ENCODE assay signal across 8 cellular contexts in the genomic region with DNA sequence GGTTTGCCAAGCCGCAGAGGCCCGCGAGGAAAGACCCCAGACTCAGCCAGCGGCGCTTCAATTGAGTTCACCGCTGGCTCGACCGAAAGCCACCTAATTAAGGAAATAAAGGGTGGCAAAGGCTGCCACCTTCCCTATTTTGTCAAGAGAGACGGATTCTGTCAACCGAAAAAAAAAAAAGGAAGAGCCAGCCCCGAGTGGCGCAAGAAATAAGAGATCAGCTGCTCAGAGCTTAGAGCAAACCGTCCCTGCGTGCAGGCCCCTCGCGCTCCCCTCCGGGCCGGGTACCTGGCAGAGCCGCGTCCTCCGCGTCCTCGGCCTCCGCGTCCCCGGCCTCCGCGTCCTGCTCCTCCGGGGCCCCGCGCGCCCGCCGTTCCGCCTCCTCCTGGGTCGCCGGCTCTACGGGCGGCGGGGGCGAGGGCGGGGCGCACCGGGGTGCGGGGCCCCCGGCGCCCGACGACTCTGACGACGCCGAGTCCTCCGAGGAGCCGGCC. TPM values are rescaled to one million over a fixed set of nuclear protein-coding genes. Genes with fewer than 3 reads are reported as not detected.
DNase-seq lines count a peak whose midpoint lies in the region; ATAC-seq and TF ChIP-seq lines count a peak whose summit lies in the region.

No MANE protein-coding gene starts in this region.

- H3K27me3 Mint-ChIP-seq in naive thymus-derived CD8-positive, alpha-beta T cell: peaks cover 0 to 1% (median 0%) of the 10 kb centered on the region in 5 donors

- peak overlapping the region; percentile 80 to 97 (median 90) for H3K27ac Mint-ChIP-seq in naive thymus-derived CD8-positive, alpha-beta T cell

- peaks cover 7% of the 10 kb centered on the region for H3K36me3 ChIP-seq in DOHH2 (ENCODE audit: control insufficient read depth, low read length)

- no peaks in the 10 kb centered on the region for H3K9me3 Mint-ChIP-seq in naive thymus-derived CD8-positive, alpha-beta T cell

- H3K4me3 ChIP-seq in DOHH2 (ENCODE audit: low read length) (peak overlapping the region; percentile 78), epithelial cell of proximal tubule (ENCODE audit: low read depth, low read length) (peak overlapping the region; percentile 73)

- H3K79me2 ChIP-seq in DOHH2 (ENCODE audit: control insufficient read depth, low read length): peaks cover 50% of the 10 kb centered on the region

- no peaks in the 10 kb centered on the region for H3K9me2 ChIP-seq in DOHH2 (replicated peaks; ENCODE audit: control insufficient read depth, low read length)

- POLR2A ChIA-PET in naive thymus-derived CD8-positive, alpha-beta T cell (lab: Charles Lee): interaction anchor here (0.7 to 2.8 kb wide), 5 partner anchors 70 to 217 kb away, joined by 5 to 13 read pairs (median 9); a partner anchor contains a TSS

- ATAC-seq in GM21423 (IDR thresholded peaks at IDR 0.05; ENCODE audit: unreplicated experiment) (peak; percentile 23), SK-N-SH treated with all-trans-retinoic acid at 6 μM for 48 hours (peak; percentile 33)
- ATAC-seq in naive thymus-derived CD8-positive, alpha-beta T cell: peak; percentile 19 to 23

- H3K4me3 Mint-ChIP-seq in naive thymus-derived CD8-positive, alpha-beta T cell: peak overlapping the region; percentile 89 to 96 (median 93)

- no peaks in the 10 kb centered on the region for H3K36me3 Mint-ChIP-seq in naive thymus-derived CD8-positive, alpha-beta T cell

- H3K27ac ChIP-seq in DOHH2 (ENCODE audit: low read depth, low read length): peak overlapping the region; percentile 50

- H3K27me3 ChIP-seq in DOHH2 (ENCODE audit: control insufficient read depth, low read length): 0 out of 2 replicates have a peak, but pooled peaks cover 5% of the 10 kb centered on the region

- H3K4me2 ChIP-seq in DOHH2 (ENCODE audit: low read length): peak overlapping the region; percentile 80

- peaks cover 23 to 50% (median 41%) of the 10 kb centered on the region in 4 donors for H3K4me1 Mint-ChIP-seq in naive thymus-derived CD8-positive, alpha-beta T cell

- 0 out of 2 replicates have a peak, but pooled peaks cover 6% of the 10 kb centered on the region for H4K20me1 ChIP-seq in DOHH2 (ENCODE audit: control insufficient read depth, insufficient read depth, low read depth, low read length)

- peaks cover 42% of the 10 kb centered on the region for H3K4me1 ChIP-seq in DOHH2 (ENCODE audit: control insufficient read depth, low read length)

- TF ChIP-seq CTCF in DOHH2 (IDR thresholded peaks at IDR 0.05; ENCODE audit: low read depth, low read length, poor library complexity, severe bottlenecking) (no peak), epithelial cell of proximal tubule (conservative IDR thresholded peaks at IDR 0.05; ENCODE audit: low read depth, low read length) (no peak)

- peak; percentile 23 for DNase-seq in HPDE6-E6E7 (ENCODE audit: extremely low spot score)
- DNase-seq in epithelial cell of proximal tubule (ENCODE audit: low read depth): no peak
- DNase-seq in naive thymus-derived CD8-positive, alpha-beta T cell: peak in 1 of 10 donors; percentile 9
- DNase-seq in germinal center (ENCODE audit: low spot score): no peak
- DNase-seq in activated CD4-positive, CD25-positive, alpha-beta regulatory T cell (lab: John Stamatoyannopoulos, UW): no peak

- 0 out of 2 replicates have a peak, but pooled peaks cover 3% of the 10 kb centered on the region for H3K9me3 ChIP-seq in DOHH2 (ENCODE audit: control insufficient read depth, insufficient read depth, low read length)

- H3F3A ChIP-seq in DOHH2 (ENCODE audit: control insufficient read depth, insufficient read depth): peaks cover 17% of the 10 kb centered on the region

TF ChIP-seq in SK-N-SH treated with all-trans-retinoic acid at 6 μM for 48 hours, 23 proteins besides CTCF, POLR2A, EP300 and RAD21 (continues in another document):
- TF ChIP-seq ESRRG (CRISPR knock-in tag; IDR thresholded peaks at IDR 0.05) (no peak), ZFP30 (CRISPR knock-in tag; IDR thresholded peaks at IDR 0.05) (no peak), CSDC2 (CRISPR knock-in tag; IDR thresholded peaks at IDR 0.05) (no peak), OSR1 (CRISPR knock-in tag; IDR thresholded peaks at IDR 0.05) (no peak), TOX (CRISPR knock-in tag; IDR thresholded peaks at IDR 0.05; ENCODE audit: borderline replicate concordance) (no peak), SNAI2 (CRISPR knock-in tag; IDR thresholded peaks at IDR 0.05) (no peak), ZNF70 (CRISPR knock-in tag; IDR thresholded peaks at IDR 0.05) (no peak), ISL1 (CRISPR knock-in tag; IDR thresholded peaks at IDR 0.05) (no peak), TCF4 (CRISPR knock-in tag; IDR thresholded peaks at IDR 0.05; ENCODE audit: borderline replicate concordance) (no peak), RARB (CRISPR knock-in tag; IDR thresholded peaks at IDR 0.05) (no peak), ZNF8 (CRISPR knock-in tag; IDR thresholded peaks at IDR 0.05) (no peak), ZNF565 (CRISPR knock-in tag; conservative IDR thresholded peaks at IDR 0.05; ENCODE audit: low read depth) (no peak), BACH2 (CRISPR knock-in tag; IDR thresholded peaks at IDR 0.05; ENCODE audit: borderline replicate concordance) (no peak), GLIS3 (CRISPR knock-in tag; IDR thresholded peaks at IDR 0.05) (no peak)
- TF ChIP-seq, protein P1, sequence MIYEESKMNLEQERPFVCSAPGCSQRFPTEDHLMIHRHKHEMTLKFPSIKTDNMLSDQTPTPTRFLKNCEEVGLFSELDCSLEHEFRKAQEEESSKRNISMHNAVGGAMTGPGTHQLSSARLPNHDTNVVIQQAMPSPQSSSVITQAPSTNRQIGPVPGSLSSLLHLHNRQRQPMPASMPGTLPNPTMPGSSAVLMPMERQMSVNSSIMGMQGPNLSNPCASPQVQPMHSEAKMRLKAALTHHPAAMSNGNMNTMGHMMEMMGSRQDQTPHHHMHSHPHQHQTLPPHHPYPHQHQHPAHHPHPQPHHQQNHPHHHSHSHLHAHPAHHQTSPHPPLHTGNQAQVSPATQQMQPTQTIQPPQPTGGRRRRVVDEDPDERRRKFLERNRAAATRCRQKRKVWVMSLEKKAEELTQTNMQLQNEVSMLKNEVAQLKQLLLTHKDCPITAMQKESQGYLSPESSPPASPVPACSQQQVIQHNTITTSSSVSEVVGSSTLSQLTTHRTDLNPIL (CRISPR knock-in tag; IDR thresholded peaks at IDR 0.05; ENCODE audit: low read depth): no peak
- TF ChIP-seq, protein P2, sequence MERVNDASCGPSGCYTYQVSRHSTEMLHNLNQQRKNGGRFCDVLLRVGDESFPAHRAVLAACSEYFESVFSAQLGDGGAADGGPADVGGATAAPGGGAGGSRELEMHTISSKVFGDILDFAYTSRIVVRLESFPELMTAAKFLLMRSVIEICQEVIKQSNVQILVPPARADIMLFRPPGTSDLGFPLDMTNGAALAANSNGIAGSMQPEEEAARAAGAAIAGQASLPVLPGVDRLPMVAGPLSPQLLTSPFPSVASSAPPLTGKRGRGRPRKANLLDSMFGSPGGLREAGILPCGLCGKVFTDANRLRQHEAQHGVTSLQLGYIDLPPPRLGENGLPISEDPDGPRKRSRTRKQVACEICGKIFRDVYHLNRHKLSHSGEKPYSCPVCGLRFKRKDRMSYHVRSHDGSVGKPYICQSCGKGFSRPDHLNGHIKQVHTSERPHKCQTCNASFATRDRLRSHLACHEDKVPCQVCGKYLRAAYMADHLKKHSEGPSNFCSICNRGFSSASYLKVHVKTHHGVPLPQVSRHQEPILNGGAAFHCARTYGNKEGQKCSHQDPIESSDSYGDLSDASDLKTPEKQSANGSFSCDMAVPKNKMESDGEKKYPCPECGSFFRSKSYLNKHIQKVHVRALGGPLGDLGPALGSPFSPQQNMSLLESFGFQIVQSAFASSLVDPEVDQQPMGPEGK (CRISPR knock-in tag; IDR thresholded peaks at IDR 0.05; ENCODE audit: borderline replicate concordance): no peak
- TF ChIP-seq, protein P3, sequence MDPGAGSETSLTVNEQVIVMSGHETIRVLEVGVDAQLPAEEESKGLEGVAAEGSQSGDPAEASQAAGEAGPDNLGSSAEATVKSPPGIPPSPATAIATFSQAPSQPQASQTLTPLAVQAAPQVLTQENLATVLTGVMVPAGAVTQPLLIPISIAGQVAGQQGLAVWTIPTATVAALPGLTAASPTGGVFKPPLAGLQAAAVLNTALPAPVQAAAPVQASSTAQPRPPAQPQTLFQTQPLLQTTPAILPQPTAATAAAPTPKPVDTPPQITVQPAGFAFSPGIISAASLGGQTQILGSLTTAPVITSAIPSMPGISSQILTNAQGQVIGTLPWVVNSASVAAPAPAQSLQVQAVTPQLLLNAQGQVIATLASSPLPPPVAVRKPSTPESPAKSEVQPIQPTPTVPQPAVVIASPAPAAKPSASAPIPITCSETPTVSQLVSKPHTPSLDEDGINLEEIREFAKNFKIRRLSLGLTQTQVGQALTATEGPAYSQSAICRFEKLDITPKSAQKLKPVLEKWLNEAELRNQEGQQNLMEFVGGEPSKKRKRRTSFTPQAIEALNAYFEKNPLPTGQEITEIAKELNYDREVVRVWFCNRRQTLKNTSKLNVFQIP (CRISPR knock-in tag; IDR thresholded peaks at IDR 0.05; ENCODE audit: borderline replicate concordance, low read depth): no peak
- TF ChIP-seq, protein P4, sequence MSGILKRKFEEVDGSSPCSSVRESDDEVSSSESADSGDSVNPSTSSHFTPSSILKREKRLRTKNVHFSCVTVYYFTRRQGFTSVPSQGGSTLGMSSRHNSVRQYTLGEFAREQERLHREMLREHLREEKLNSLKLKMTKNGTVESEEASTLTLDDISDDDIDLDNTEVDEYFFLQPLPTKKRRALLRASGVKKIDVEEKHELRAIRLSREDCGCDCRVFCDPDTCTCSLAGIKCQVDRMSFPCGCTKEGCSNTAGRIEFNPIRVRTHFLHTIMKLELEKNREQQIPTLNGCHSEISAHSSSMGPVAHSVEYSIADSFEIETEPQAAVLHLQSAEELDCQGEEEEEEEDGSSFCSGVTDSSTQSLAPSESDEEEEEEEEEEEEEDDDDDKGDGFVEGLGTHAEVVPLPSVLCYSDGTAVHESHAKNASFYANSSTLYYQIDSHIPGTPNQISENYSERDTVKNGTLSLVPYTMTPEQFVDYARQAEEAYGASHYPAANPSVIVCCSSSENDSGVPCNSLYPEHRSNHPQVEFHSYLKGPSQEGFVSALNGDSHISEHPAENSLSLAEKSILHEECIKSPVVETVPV (CRISPR knock-in tag; IDR thresholded peaks at IDR 0.05): no peak

RNA-seq across cellular contexts. Expression of a gene that starts 1.0 kb away (rescaled TPM):
- total RNA-seq in epithelial cell of proximal tubule: 5.1 and 5.4 TPM in 2 replicates
- total RNA-seq in naive thymus-derived CD8-positive, alpha-beta T cell: 1 to 10 TPM; 8.0 to 9.2 TPM
- 1 to 10 TPM; 1.2 to 1.5 (median 1.3) TPM for polyA plus RNA-seq in naive thymus-derived CD8-positive, alpha-beta T cell
